In genomic region chr1:23867953-23868847, GRCh38 we compare ENCODE assay signal across 8 cellular contexts. TPM values are rescaled to one million over a fixed set of nuclear protein-coding genes. Genes with fewer than 3 reads are reported as not detected.
A peak's percentile ranks its signal among the peaks of the same experiment; 100 is the strongest.
DNase-seq lines count a peak whose midpoint lies in the region; ATAC-seq, FAIRE-seq and TF ChIP-seq lines count a peak whose summit lies in the region.

Gene FUCA1, minus strand, starts transcription at chr1:23868290. Its CDS starts 4 bp downstream, at chr1:23868286.

- no peaks in the 10 kb centered on the region for H3K36me3 ChIP-seq in keratinocyte (ENCODE audit: control insufficient read depth in 2 of 2, extremely low read depth in 1 of 2, insufficient read depth in 2 of 2, low read length in 2 of 2)

- TF ChIP-seq CTCF in AG09309 (IDR thresholded peaks at IDR 0.05; ENCODE audit: control insufficient read depth, insufficient read depth, low read depth, low read length, missing control alignments) (peak; percentile 91), keratinocyte (optimal IDR thresholded peaks at IDR 0.05 in 1 of 3, IDR thresholded peaks at IDR 0.05 in 1 of 3, conservative IDR thresholded peaks at IDR 0.05 in 1 of 3; ENCODE audit: extremely low read depth in 1 of 3, insufficient read depth in 2 of 3, low read length in 3 of 3) (peak; percentile 81 to 95 (median 95))

- peak within 1 kb of the TSS; percentile 48 for H3K9ac ChIP-seq in keratinocyte (ENCODE audit: control insufficient read depth, extremely low read depth, insufficient read depth, low read length)

- peaks cover 3% of the 10 kb centered on the region for H3K9me1 ChIP-seq in keratinocyte (ENCODE audit: control insufficient read depth, extremely low read depth, insufficient read depth, low read length)

- no peaks in the 10 kb centered on the region for H3K9me3 ChIP-seq in keratinocyte (ENCODE audit: control insufficient read depth, low read depth, low read length)

- peaks cover 7% of the 10 kb centered on the region for H3K27me3 ChIP-seq in keratinocyte (ENCODE audit: control insufficient read depth, extremely low read depth, insufficient read depth, low read length)

- ATAC-seq in GM18907 (IDR thresholded peaks at IDR 0.05; ENCODE audit: unreplicated experiment) (peak; percentile 87), HG03159 (IDR thresholded peaks at IDR 0.05; ENCODE audit: unreplicated experiment) (peak; percentile 92)

- peak within 1 kb of the TSS; percentile 74 for H3K4me3 ChIP-seq in AG09309 (ENCODE audit: control insufficient read depth, low read depth, low read length)
- peak within 1 kb of the TSS; percentile 60 to 71 (median 64) for H3K4me3 ChIP-seq in keratinocyte (ENCODE audit: control insufficient read depth in 2 of 3, extremely low read depth in 1 of 3, insufficient read depth in 2 of 3, low read depth in 1 of 3, low read length in 3 of 3)

- H3K27ac ChIP-seq in keratinocyte (ENCODE audit: control insufficient read depth, insufficient read depth, low read length): no peak within 1 kb of the TSS

- FAIRE-seq in keratinocyte (lab: Jason Lieb, UNC): peak; percentile 67

- H3K4me1 ChIP-seq in keratinocyte (ENCODE audit: control insufficient read depth, extremely low read depth, insufficient read depth, low read length): peaks cover 18% of the 10 kb centered on the region

- dilution Hi-C loops in keratinocyte (cut with MboI; ENCODE audit: extremely low pct_ligation_motif_present, low sequenced_read_pairs): no loop called here

- no peaks in the 10 kb centered on the region for H4K20me1 ChIP-seq in keratinocyte (ENCODE audit: control insufficient read depth, extremely low read depth, insufficient read depth, low read length)

- peak; percentile 37 for DNase-seq in AG09309 (ENCODE audit: low read depth)
- DNase-seq in NCI-H2227 treated with DMSO at 0.1 percent for 48 hours (lab: John Stamatoyannopoulos, UW): peak; percentile 95
- peak; percentile 92 for DNase-seq in activated CD4-positive, CD25-positive, alpha-beta regulatory T cell treated with anti-CD3 and anti-CD28 coated beads, Interleukin-2, amount 50 U/mL, for 16 hours (ENCODE audit: low read depth, low spot score)
- DNase-seq in cerebellar cortex (ENCODE audit: low spot score): peak; percentile 95
- peak; percentile 78 for DNase-seq in keratinocyte (ENCODE audit: low read depth, low spot score)
- peak; percentile 88 to 93 for DNase-seq in stimulated activated CD4-positive, alpha-beta T cell treated with anti-CD3 and anti-CD28 coated beads, Interleukin-15, amount 100 ng/mL, for 1 hour (ENCODE audit: low read depth in 1 of 2, low spot score in 1 of 2)

- H3K79me2 ChIP-seq in keratinocyte (ENCODE audit: control insufficient read depth, insufficient read depth, low read length): no peaks in the 10 kb centered on the region

- H3K4me2 ChIP-seq in keratinocyte (ENCODE audit: control insufficient read depth, extremely low read depth, insufficient read depth, low read depth, low read length): peak within 1 kb of the TSS; percentile 85

- peak within 1 kb of the TSS; percentile 87 for H2AFZ ChIP-seq in keratinocyte (ENCODE audit: control insufficient read depth, low read length)

RNA-seq across cellular contexts. Expression of gene FUCA1, which starts in this region (rescaled TPM):
- 9.0 to 11.9 TPM (median 10.3 TPM) in 3 replicates for polyA plus RNA-seq in keratinocyte
- polyA plus RNA-seq in keratinocyte (2011; ENCODE audit: low read depth): 4.3 TPM
- 6.0 and 11.0 TPM in 2 replicates for polyA plus RNA-seq in keratinocyte (2011; cell fraction: cytosol; rRNA removed)
- polyA plus RNA-seq in keratinocyte (2011; cell fraction: nucleus; rRNA removed): 13.6 and 14.2 TPM in 2 replicates
- 4.7 and 6.4 TPM in 2 replicates for polyA plus RNA-seq in keratinocyte (2012; ENCODE audit: low replicate concordance)
- 2.3 to 7.5 TPM (median 6.6 TPM) in 3 replicates for polyA minus RNA-seq in keratinocyte
- 8.1 TPM for polyA minus RNA-seq in keratinocyte (2011; cell fraction: cytosol; rRNA and poly(A)+ RNA removed)
- polyA minus RNA-seq in keratinocyte (2011; cell fraction: nucleus; rRNA and poly(A)+ RNA removed): 6.2 and 9.5 TPM in 2 replicates

Comparison
In these comparisons a context has a peak if more than half of its experiments do, and no peak if none do; other contexts are left out.
1. DNase-seq: peak in every context shown above with its lines; median percentile 95 in NCI-H2227 treated with DMSO at 0.1 percent for 48 hours; 95 in cerebellar cortex; 92 in activated CD4-positive, CD25-positive, alpha-beta regulatory T cell treated with anti-CD3 and anti-CD28 coated beads, Interleukin-2, amount 50 U/mL, for 16 hours; 90 in stimulated activated CD4-positive, alpha-beta T cell treated with anti-CD3 and anti-CD28 coated beads, Interleukin-15, amount 100 ng/mL, for 1 hour; 78 in keratinocyte; 37 in AG09309.